ENCODE assay signal across 24 cellular contexts in the genomic region with DNA sequence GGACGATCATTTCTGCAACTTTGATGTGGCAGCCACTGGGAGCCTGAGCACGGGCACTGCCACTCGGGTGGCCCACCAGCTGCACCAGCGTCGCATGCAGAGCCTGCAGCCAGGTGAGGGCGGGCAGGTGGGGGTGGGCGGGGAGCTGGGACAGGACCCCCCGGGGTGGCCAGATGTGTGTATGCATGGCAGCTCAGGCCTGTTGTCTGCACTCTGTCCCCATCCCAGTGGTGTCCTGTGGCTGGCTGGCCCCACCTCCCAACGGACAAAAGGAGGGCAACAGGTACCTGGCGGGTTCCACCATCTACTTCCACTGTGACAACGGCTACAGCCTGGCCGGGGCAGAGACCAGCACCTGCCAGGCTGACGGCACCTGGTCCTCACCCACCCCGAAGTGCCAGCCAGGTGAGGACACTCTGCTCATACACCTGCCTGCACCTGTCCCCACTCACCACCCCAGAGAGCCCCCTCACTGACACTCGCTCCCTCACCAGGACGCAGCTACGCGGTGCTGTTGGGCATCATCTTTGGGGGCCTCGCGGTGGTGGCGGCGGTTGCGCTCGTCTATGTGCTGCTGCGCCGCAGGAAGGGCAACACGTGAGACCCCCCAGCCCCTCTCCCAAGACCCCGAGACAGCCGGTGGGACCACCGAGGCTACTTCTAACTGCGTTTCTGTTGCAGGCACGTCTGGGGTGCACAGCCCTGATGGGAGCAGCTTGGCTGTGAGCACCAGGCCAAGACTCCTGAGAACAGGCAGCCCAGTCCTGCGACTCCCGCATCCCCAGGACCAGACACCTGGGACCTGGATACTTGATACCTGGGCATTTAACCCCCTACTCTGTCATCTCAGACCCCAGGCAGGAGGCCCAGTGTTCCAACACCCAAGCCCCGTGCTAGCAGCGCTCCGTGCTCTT. TPM values are rescaled to one million over a fixed set of nuclear protein-coding genes. Genes with fewer than 3 reads are reported as not detected.
A peak's percentile ranks its signal among the peaks of the same experiment; 100 is the strongest.
DNase-seq lines count a peak whose midpoint lies in the region; ATAC-seq and TF ChIP-seq lines count a peak whose summit lies in the region.
"Had no signal": no experiment of that assay in that cellular context is flagged by ENCODE, and none has a peak within 500 bp of the region (broad histone marks: within the 10 kb centered on the region; RNA-seq: fewer than 3 reads in every experiment).

No MANE protein-coding gene starts in this region.

- H3K4me3 ChIP-seq in SK-N-SH (ENCODE audit: low read depth in 2 of 2, low read length in 1 of 2): no peak overlapping the region
- no peak overlapping the region for H3K4me3 ChIP-seq in GM12865 (ENCODE audit: low read depth, low read length)
- no peak overlapping the region for H3K4me3 ChIP-seq in spleen
- H3K4me3 ChIP-seq in hepatocyte: no peak overlapping the region
- H3K4me3 ChIP-seq: skin epidermis had no signal

- no peak for TF ChIP-seq EP300 in SK-N-SH (IDR thresholded peaks at IDR 0.05; ENCODE audit: borderline replicate concordance in 1 of 2, low read depth in 1 of 2, low read length in 1 of 2)

- CTCF ChIA-PET in SK-N-SH (lab: Yijun Ruan, JAX): interaction anchor here (0.6 to 2.4 kb wide), 2 partner anchors 31 to 53 kb away, joined by 3 to 10 read pairs; no protein-coding TSS in a partner anchor

- no peak overlapping the region for H3K4me3 Mint-ChIP-seq in dendritic cell treated with granulocyte-macrophage colony-stimulating factor and Interleukin-4, amounts not matched to agents 40 ng/mL and 50 ng/mL, for 4 days
- H3K4me3 Mint-ChIP-seq: activated B cell treated with CpG ODN at 0.5 μM for 24 hours; activated naive CD8-positive, alpha-beta T cell treated with anti-CD3 and anti-CD28 coated beads for 36 hours; activated T-cell treated with anti-CD3 and anti-CD28 coated beads, Interleukin-2, amount 50 U/mL, for 4 hours; CD4-positive, alpha-beta memory T cell; effector memory CD8-positive, alpha-beta T cell; stimulated activated naive B cell treated with anti-CD40 and anti-IgM and Interleukin-4, amounts not matched to agents 10 μg/mL and 1 μg/mL and 100 μg/mL, for 72 hours had no signal

- H3K27me3 ChIP-seq in SK-N-SH (ENCODE audit: insufficient read depth): no peaks in the 10 kb centered on the region
- no peaks in the 10 kb centered on the region for H3K27me3 ChIP-seq in spleen (replicated peaks in 1 of 7)
- H3K27me3 ChIP-seq in hepatocyte: no peaks in the 10 kb centered on the region
- H3K27me3 ChIP-seq: neutrophil had no signal

- H3K79me2 ChIP-seq in SK-N-SH (ENCODE audit: insufficient read depth): no peaks in the 10 kb centered on the region
- no peaks in the 10 kb centered on the region for H3K79me2 ChIP-seq in hepatocyte

- POLR2A ChIA-PET in SK-N-SH (lab: Yijun Ruan, JAX): no interaction called here

- WGBS in SK-N-SH (ENCODE audit: low lambda C conversion rate): 76% methylated on average over 22 of the region's 37 CpGs
- 90 to 96% (median 91%) methylated on average over 22 to 37 of the region's 37 CpGs for WGBS in spleen, 5 donors
- 92% methylated on average over 36 of the region's 37 CpGs for WGBS in hepatocyte (ENCODE audit: low lambda C conversion rate, missing lambda C conversion rate)

- H3K4me2 ChIP-seq in SK-N-SH (no peak overlapping the region), hepatocyte (no peak overlapping the region)

- no peaks in the 10 kb centered on the region for H3K36me3 ChIP-seq in SK-N-SH (replicated peaks in 1 of 2; ENCODE audit: control insufficient read depth in 1 of 2, insufficient read depth in 2 of 2, low read length in 1 of 2)
- H3K36me3 ChIP-seq in spleen: peaks cover 0 to 17% (median 0%) of the 10 kb centered on the region in 6 donors
- H3K36me3 ChIP-seq in hepatocyte (replicated peaks; ENCODE audit: insufficient read depth, low read depth): no peaks in the 10 kb centered on the region
- H3K36me3 ChIP-seq: neutrophil had no signal

- peaks cover 41% of the 10 kb centered on the region for H3K4me1 Mint-ChIP-seq in dendritic cell treated with granulocyte-macrophage colony-stimulating factor and Interleukin-4, amounts not matched to agents 40 ng/mL and 50 ng/mL, for 4 days (ENCODE audit: low read depth)
- H3K4me1 Mint-ChIP-seq: activated naive CD8-positive, alpha-beta T cell treated with anti-CD3 and anti-CD28 coated beads for 36 hours had no signal

- H3K27ac ChIP-seq in SK-N-SH (ENCODE audit: low read depth in 2 of 2, low read length in 1 of 2) (no peak overlapping the region), spleen (no peak overlapping the region), hepatocyte (no peak overlapping the region)
- H3K27ac ChIP-seq: neutrophil, skin epidermis had no signal

- no peaks in the 10 kb centered on the region for H3F3A ChIP-seq in SK-N-SH (replicated peaks; ENCODE audit: insufficient read depth)

- TF ChIP-seq POLR2A in spleen (IDR thresholded peaks at IDR 0.05): no peak

- TF ChIP-seq RAD21 in SK-N-SH (IDR thresholded peaks at IDR 0.05; ENCODE audit: low read length): no peak

- H3K36me3 Mint-ChIP-seq in dendritic cell treated with granulocyte-macrophage colony-stimulating factor and Interleukin-4, amounts not matched to agents 40 ng/mL and 50 ng/mL, for 4 days (ENCODE audit: low read depth): no peaks in the 10 kb centered on the region
- H3K36me3 Mint-ChIP-seq: activated naive CD8-positive, alpha-beta T cell treated with anti-CD3 and anti-CD28 coated beads for 36 hours; CD4-positive, alpha-beta memory T cell had no signal

- ATAC-seq in SK-N-SH treated with all-trans-retinoic acid at 6 μM for 48 hours (no peak), GM19452 (IDR thresholded peaks at IDR 0.05; ENCODE audit: unreplicated experiment) (no peak)
- ATAC-seq: activated T-cell treated with anti-CD3 and anti-CD28 coated beads, Interleukin-2, amount 50 U/mL, for 4 hours; effector memory CD8-positive, alpha-beta T cell; stimulated activated naive B cell treated with anti-CD40 and anti-IgM and Interleukin-4, amounts not matched to agents 10 μg/mL and 1 μg/mL and 100 μg/mL, for 72 hours had no signal

- H4K20me1 ChIP-seq in SK-N-SH (ENCODE audit: insufficient read depth) (no peaks in the 10 kb centered on the region), hepatocyte (ENCODE audit: insufficient read depth, poor library complexity, severe bottlenecking) (no peaks in the 10 kb centered on the region)

- DNase-seq in SK-N-SH (peak; percentile 21), GM12865 (ENCODE audit: low read depth) (peak; percentile 0), spleen (peak; percentile 71), COLO829 (ENCODE audit: low spot score) (no peak), hepatocyte (ENCODE audit: low spot score) (no peak)
- DNase-seq: activated B cell treated with CpG ODN at 0.5 μM for 24 hours; activated gamma-delta T cell; activated naive CD8-positive, alpha-beta T cell treated with anti-CD3 and anti-CD28 coated beads for 36 hours; activated T-cell treated with anti-CD3 and anti-CD28 coated beads, Interleukin-2, amount 50 U/mL, for 4 hours; caudate nucleus; CD4-positive, alpha-beta memory T cell; cortex of kidney; effector memory CD8-positive, alpha-beta T cell; hypothalamus; mesenchymal stem cell; RPMI8226; stimulated activated naive B cell treated with anti-CD40 and anti-IgM and Interleukin-4, amounts not matched to agents 10 μg/mL and 1 μg/mL and 100 μg/mL, for 72 hours; substantia nigra had no signal

- no peak overlapping the region for H3K9ac ChIP-seq in SK-N-SH

- H2AFZ ChIP-seq in SK-N-SH (ENCODE audit: low read depth) (no peak overlapping the region), hepatocyte (no peak overlapping the region)

- no peaks in the 10 kb centered on the region for H3K27me3 Mint-ChIP-seq in dendritic cell treated with granulocyte-macrophage colony-stimulating factor and Interleukin-4, amounts not matched to agents 40 ng/mL and 50 ng/mL, for 4 days
- H3K27me3 Mint-ChIP-seq: activated naive CD8-positive, alpha-beta T cell treated with anti-CD3 and anti-CD28 coated beads for 36 hours; CD4-positive, alpha-beta memory T cell; stimulated activated naive B cell treated with anti-CD40 and anti-IgM and Interleukin-4, amounts not matched to agents 10 μg/mL and 1 μg/mL and 100 μg/mL, for 72 hours had no signal

- intact Hi-C loops in dendritic cell treated with granulocyte-macrophage colony-stimulating factor and Interleukin-4, amounts not matched to agents 40 ng/mL and 50 ng/mL, for 4 days (cut with micrococcal nuclease): loop anchor here (2.0 to 10.0 kb wide), 2 partner anchors 59 to 337 kb away; no protein-coding TSS in a partner anchor
- intact Hi-C loops in spleen (cut with DNase I; ENCODE audit: low total_unique reads): loop anchor here (5.0 kb wide), 1 partner anchor 59 kb away; the partner anchor contains the start of gene GGT5

- H3K9me3 ChIP-seq in SK-N-SH: no peaks in the 10 kb centered on the region
- no peaks in the 10 kb centered on the region for H3K9me3 ChIP-seq in spleen
- H3K9me3 ChIP-seq in hepatocyte (ENCODE audit: low read depth): no peaks in the 10 kb centered on the region
- H3K9me3 ChIP-seq: neutrophil had no signal

- no peaks in the 10 kb centered on the region for H3K9me3 Mint-ChIP-seq in dendritic cell treated with granulocyte-macrophage colony-stimulating factor and Interleukin-4, amounts not matched to agents 40 ng/mL and 50 ng/mL, for 4 days
- H3K9me3 Mint-ChIP-seq: activated B cell treated with CpG ODN at 0.5 μM for 24 hours; activated naive CD8-positive, alpha-beta T cell treated with anti-CD3 and anti-CD28 coated beads for 36 hours; activated T-cell treated with anti-CD3 and anti-CD28 coated beads, Interleukin-2, amount 50 U/mL, for 4 hours; effector memory CD8-positive, alpha-beta T cell; stimulated activated naive B cell treated with anti-CD40 and anti-IgM and Interleukin-4, amounts not matched to agents 10 μg/mL and 1 μg/mL and 100 μg/mL, for 72 hours had no signal

- peak overlapping the region; percentile 7 for H3K27ac Mint-ChIP-seq in dendritic cell treated with granulocyte-macrophage colony-stimulating factor and Interleukin-4, amounts not matched to agents 40 ng/mL and 50 ng/mL, for 4 days
- H3K27ac Mint-ChIP-seq: activated B cell treated with CpG ODN at 0.5 μM for 24 hours; activated naive CD8-positive, alpha-beta T cell treated with anti-CD3 and anti-CD28 coated beads for 36 hours; effector memory CD8-positive, alpha-beta T cell; stimulated activated naive B cell treated with anti-CD40 and anti-IgM and Interleukin-4, amounts not matched to agents 10 μg/mL and 1 μg/mL and 100 μg/mL, for 72 hours had no signal

- no peak for TF ChIP-seq CTCF in SK-N-SH (IDR thresholded peaks at IDR 0.05)
- no peak for TF ChIP-seq CTCF in GM12865 (IDR thresholded peaks at IDR 0.05; ENCODE audit: insufficient read depth, low read depth, low read length, missing control alignments)
- no peak for TF ChIP-seq CTCF in spleen (IDR thresholded peaks at IDR 0.05 in 8 of 11, conservative IDR thresholded peaks at IDR 0.05 in 3 of 11)
- TF ChIP-seq CTCF in hepatocyte (IDR thresholded peaks at IDR 0.05; ENCODE audit: poor library complexity): no peak

- no peaks in the 10 kb centered on the region for H3K9me2 ChIP-seq in SK-N-SH
- H3K9me2 ChIP-seq in hepatocyte (replicated peaks; ENCODE audit: insufficient read depth): no peaks in the 10 kb centered on the region

- H3K4me1 ChIP-seq in SK-N-SH (ENCODE audit: control insufficient read depth in 1 of 2, insufficient read depth in 2 of 2, low read depth in 1 of 2, low read length in 1 of 2) (peaks cover 0 to 15% of the 10 kb centered on the region in 2 experiments; a peak in 1 of 4 replicates), spleen (peaks cover 0 to 34% (median 10%) of the 10 kb centered on the region in 6 donors), hepatocyte (ENCODE audit: insufficient read depth) (no peaks in the 10 kb centered on the region)

RNA-seq across cellular contexts. Expression of gene SUSD2, which starts 6.7 kb away (rescaled TPM):
- polyA plus RNA-seq in SK-N-SH (2012; rRNA removed) (0.76 and 0.82 TPM in 2 replicates), spleen (1 to 10 TPM; 2.2 to 4.0 (median 3.6) TPM), hepatocyte (6.9 and 10.8 TPM in 2 replicates)
- 0.18 and 0.26 TPM in 2 replicates for polyA plus RNA-seq in SK-N-SH (2012; cell fraction: cytosol; rRNA removed)
- polyA plus RNA-seq in SK-N-SH (2012; cell fraction: nucleus; rRNA removed): 1.7 and 2.2 TPM in 2 replicates
- total RNA-seq in spleen (1 to 10 TPM; 1.4 to 9.0 (median 3.2) TPM), hepatocyte (6.1 and 9.7 TPM in 2 replicates)

RNA-seq across cellular contexts. Expression of gene GGT5, which starts 56.9 kb away (rescaled TPM):
- polyA plus RNA-seq in SK-N-SH (2012; rRNA removed): 3.3 and 4.6 TPM in 2 replicates
- 1.2 and 2.7 TPM in 2 replicates for polyA plus RNA-seq in SK-N-SH (2012; cell fraction: cytosol; rRNA removed)
- polyA plus RNA-seq in SK-N-SH (2012; cell fraction: nucleus; rRNA removed): 6.3 and 7.6 TPM in 2 replicates
- total RNA-seq in spleen: 10 to 100 TPM in 6 of 7 donors, 1 to 10 TPM in 1; 9.5 to 47.2 (median 28.9) TPM
- 10 to 100 TPM; 24.5 to 36.4 (median 32.6) TPM for polyA plus RNA-seq in spleen
- total RNA-seq in hepatocyte: 5.8 and 9.8 TPM in 2 replicates
- 47.4 and 56.5 TPM in 2 replicates for polyA plus RNA-seq in hepatocyte
- total RNA-seq: activated B cell treated with CpG ODN at 0.5 μM for 24 hours; activated naive CD8-positive, alpha-beta T cell treated with anti-CD3 and anti-CD28 coated beads for 36 hours; CD4-positive, alpha-beta memory T cell; NCI-H460 had no signal
- polyA plus RNA-seq: CD4-positive, alpha-beta memory T cell had no signal

Comparison
In these comparisons a context has a peak if more than half of its experiments do, and no peak if none do; other contexts are left out.
1. DNase-seq: peak in SK-N-SH (single experiment), GM12865 (single experiment) and spleen (single experiment); none in COLO829 (single experiment) and hepatocyte (single experiment).